Comparison of ENCODE assay signal across 1 cellular context in the genomic region with DNA sequence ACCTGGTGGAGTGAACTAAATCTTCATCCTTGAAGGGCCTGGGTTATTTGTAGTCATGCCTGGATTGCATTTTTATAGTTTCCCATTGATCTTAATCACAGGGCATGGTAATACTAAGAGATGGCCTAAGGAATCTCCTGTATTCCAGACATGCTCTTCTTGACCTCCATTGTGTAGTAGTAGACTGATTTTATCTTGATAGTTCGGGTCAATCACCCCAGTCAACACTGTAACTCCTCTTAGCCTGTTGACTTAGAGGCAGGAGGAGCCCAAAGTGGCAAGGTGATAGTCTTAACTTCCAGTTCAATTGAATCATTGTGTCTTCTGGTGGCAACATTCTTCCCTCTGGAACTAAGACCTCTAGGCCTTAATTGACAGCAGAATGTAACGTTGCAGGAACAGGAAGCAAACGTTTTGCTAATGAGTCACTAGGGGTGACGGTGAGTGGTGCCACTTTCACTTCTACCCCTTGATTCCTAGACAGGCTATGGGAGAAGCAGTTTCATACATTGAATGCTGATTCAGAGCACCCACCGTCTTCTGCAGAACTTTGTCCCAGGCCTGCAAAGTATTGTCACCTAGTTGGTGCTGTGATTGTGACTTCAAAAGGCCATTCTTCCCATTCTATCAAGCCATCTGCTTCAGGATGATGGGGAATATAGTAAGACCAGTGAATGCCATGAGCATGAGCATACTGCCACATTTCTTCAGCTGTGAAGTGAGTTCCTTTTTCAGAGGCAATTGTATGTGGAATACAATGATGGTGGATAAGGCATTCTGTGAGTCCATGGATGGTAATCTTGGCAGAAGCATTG.
TF ChIP-seq lines count a peak whose summit lies in the region.

No MANE protein-coding gene starts in this region.

TF ChIP-seq in GM23338, 12 proteins besides CTCF, POLR2A, EP300 and RAD21 (continued from another document):
- TF ChIP-seq, protein P1, sequence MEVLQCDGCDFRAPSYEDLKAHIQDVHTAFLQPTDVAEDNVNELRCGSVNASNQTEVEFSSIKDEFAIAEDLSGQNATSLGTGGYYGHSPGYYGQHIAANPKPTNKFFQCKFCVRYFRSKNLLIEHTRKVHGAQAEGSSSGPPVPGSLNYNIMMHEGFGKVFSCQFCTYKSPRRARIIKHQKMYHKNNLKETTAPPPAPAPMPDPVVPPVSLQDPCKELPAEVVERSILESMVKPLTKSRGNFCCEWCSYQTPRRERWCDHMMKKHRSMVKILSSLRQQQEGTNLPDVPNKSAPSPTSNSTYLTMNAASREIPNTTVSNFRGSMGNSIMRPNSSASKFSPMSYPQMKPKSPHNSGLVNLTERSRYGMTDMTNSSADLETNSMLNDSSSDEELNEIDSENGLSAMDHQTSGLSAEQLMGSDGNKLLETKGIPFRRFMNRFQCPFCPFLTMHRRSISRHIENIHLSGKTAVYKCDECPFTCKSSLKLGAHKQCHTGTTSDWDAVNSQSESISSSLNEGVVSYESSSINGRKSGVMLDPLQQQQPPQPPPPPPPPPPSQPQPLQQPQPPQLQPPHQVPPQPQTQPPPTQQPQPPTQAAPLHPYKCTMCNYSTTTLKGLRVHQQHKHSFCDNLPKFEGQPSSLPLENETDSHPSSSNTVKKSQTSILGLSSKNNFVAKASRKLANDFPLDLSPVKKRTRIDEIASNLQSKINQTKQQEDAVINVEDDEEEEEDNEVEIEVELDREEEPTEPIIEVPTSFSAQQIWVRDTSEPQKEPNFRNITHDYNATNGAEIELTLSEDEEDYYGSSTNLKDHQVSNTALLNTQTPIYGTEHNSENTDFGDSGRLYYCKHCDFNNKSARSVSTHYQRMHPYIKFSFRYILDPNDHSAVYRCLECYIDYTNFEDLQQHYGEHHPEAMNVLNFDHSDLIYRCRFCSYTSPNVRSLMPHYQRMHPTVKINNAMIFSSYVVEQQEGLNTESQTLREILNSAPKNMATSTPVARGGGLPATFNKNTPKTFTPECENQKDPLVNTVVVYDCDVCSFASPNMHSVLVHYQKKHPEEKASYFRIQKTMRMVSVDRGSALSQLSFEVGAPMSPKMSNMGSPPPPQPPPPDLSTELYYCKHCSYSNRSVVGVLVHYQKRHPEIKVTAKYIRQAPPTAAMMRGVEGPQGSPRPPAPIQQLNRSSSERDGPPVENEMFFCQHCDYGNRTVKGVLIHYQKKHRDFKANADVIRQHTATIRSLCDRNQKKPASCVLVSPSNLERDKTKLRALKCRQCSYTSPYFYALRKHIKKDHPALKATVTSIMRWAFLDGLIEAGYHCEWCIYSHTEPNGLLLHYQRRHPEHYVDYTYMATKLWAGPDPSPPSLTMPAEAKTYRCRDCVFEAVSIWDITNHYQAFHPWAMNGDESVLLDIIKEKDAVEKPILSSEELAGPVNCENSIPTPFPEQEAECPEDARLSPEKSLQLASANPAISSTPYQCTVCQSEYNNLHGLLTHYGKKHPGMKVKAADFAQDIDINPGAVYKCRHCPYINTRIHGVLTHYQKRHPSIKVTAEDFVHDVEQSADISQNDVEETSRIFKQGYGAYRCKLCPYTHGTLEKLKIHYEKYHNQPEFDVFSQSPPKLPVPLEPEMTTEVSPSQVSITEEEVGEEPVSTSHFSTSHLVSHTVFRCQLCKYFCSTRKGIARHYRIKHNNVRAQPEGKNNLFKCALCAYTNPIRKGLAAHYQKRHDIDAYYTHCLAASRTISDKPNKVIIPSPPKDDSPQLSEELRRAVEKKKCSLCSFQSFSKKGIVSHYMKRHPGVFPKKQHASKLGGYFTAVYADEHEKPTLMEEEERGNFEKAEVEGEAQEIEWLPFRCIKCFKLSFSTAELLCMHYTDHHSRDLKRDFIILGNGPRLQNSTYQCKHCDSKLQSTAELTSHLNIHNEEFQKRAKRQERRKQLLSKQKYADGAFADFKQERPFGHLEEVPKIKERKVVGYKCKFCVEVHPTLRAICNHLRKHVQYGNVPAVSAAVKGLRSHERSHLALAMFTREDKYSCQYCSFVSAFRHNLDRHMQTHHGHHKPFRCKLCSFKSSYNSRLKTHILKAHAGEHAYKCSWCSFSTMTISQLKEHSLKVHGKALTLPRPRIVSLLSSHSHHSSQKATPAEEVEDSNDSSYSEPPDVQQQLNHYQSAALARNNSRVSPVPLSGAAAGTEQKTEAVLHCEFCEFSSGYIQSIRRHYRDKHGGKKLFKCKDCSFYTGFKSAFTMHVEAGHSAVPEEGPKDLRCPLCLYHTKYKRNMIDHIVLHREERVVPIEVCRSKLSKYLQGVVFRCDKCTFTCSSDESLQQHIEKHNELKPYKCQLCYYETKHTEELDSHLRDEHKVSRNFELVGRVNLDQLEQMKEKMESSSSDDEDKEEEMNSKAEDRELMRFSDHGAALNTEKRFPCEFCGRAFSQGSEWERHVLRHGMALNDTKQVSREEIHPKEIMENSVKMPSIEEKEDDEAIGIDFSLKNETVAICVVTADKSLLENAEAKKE (CRISPR knock-in tag; IDR thresholded peaks at IDR 0.05) = no peak
- TF ChIP-seq, protein P2, sequence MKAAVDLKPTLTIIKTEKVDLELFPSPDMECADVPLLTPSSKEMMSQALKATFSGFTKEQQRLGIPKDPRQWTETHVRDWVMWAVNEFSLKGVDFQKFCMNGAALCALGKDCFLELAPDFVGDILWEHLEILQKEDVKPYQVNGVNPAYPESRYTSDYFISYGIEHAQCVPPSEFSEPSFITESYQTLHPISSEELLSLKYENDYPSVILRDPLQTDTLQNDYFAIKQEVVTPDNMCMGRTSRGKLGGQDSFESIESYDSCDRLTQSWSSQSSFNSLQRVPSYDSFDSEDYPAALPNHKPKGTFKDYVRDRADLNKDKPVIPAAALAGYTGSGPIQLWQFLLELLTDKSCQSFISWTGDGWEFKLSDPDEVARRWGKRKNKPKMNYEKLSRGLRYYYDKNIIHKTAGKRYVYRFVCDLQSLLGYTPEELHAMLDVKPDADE (IDR thresholded peaks at IDR 0.05) = no peak
